12 cellular contexts compared by ENCODE assay signal in the genomic region with DNA sequence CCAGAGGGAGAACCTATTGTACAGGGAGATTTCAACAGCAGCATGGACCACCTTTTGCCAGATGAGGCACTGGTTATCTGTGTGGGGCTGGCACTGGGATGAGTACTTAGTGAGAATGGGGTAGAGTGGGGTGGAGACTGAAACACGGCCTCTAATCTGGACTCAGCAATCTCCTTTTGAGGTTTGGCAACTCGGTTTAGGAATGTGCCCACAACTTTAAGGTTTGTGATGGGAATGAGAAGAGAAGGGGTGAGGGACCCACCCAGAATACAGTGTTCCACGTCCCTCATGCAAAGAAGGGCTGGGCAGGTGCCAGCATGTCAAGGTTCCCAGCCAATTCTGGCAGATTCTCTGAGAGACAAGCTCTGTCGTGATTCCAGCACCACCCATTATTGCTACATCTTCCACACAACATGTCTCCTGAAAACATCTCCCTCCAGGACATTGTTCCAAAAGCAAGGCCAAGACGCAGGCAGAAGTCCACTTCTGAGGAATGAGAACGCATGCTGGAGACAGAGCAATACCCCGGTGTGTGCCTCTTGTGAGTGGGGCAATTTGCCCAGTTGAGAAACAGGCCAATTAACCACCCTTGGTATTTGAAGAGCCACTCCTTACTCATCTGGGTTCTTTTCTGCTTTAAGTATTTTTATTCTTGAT. TPM values are rescaled to one million over a fixed set of nuclear protein-coding genes. Genes with fewer than 3 reads are reported as not detected.
DNase-seq lines count a peak whose midpoint lies in the region; ATAC-seq and TF ChIP-seq lines count a peak whose summit lies in the region.
"Had no signal": no experiment of that assay in that cellular context is flagged by ENCODE, and none has a peak within 500 bp of the region (broad histone marks: within the 10 kb centered on the region; RNA-seq: fewer than 3 reads in every experiment).

No MANE protein-coding gene starts in this region.

- no peaks in the 10 kb centered on the region for H3K9me3 ChIP-seq in CD8-positive, alpha-beta T cell (ENCODE audit: low read length)

- peak overlapping the region; percentile 43 for H3K27ac ChIP-seq in epithelial cell of prostate
- H3K27ac ChIP-seq in CD8-positive, alpha-beta T cell (ENCODE audit: low read depth, low read length): no peak overlapping the region

- no peak overlapping the region for H3K4me3 ChIP-seq in AG04449 (ENCODE audit: low read depth, low read length)
- H3K4me3 ChIP-seq in CD8-positive, alpha-beta T cell (ENCODE audit: low read depth, low read length): no peak overlapping the region

- no peaks in the 10 kb centered on the region for H3K27me3 Mint-ChIP-seq in CD8-positive, alpha-beta T cell (ENCODE audit: low read depth)
- H3K27me3 Mint-ChIP-seq: activated CD4-positive, alpha-beta T cell treated with anti-CD3 and anti-CD28 coated beads, Interleukin-2, amount 10 ng/mL, durations not matched to agents 7 days and 5 days; dendritic cell treated with granulocyte-macrophage colony-stimulating factor and Interleukin-4, amounts not matched to agents 40 ng/mL and 50 ng/mL, for 4 days had no signal

- no peaks in the 10 kb centered on the region for H3K4me1 ChIP-seq in CD8-positive, alpha-beta T cell (ENCODE audit: insufficient read depth, low read length)

- TF ChIP-seq CTCF in AG04449 (IDR thresholded peaks at IDR 0.05; ENCODE audit: insufficient read depth, low read length, missing control alignments): no peak
- no peak for TF ChIP-seq CTCF in CD8-positive, alpha-beta T cell (IDR thresholded peaks at IDR 0.05)

- H3K4me3 Mint-ChIP-seq in CD8-positive, alpha-beta T cell: no peak overlapping the region
- H3K4me3 Mint-ChIP-seq: activated CD4-positive, alpha-beta T cell treated with anti-CD3 and anti-CD28 coated beads, Interleukin-2, amount 10 ng/mL, durations not matched to agents 7 days and 5 days; dendritic cell treated with granulocyte-macrophage colony-stimulating factor and Interleukin-4, amounts not matched to agents 40 ng/mL and 50 ng/mL, for 4 days had no signal

- H3K27me3 ChIP-seq in CD8-positive, alpha-beta T cell (ENCODE audit: insufficient read depth, low read length): no peaks in the 10 kb centered on the region

- H3K9me3 Mint-ChIP-seq in CD8-positive, alpha-beta T cell: peaks cover 8% of the 10 kb centered on the region

- CTCF ChIA-PET in AG04449 (lab: Yijun Ruan, JAX): no interaction called here
- CTCF ChIA-PET in CD8-positive, alpha-beta T cell (lab: Charles Lee): no interaction called here

- POLR2A ChIA-PET in AG04449 (lab: Yijun Ruan, JAX): no interaction called here
- POLR2A ChIA-PET in CD8-positive, alpha-beta T cell (lab: Charles Lee): no interaction called here

- DNase-seq in AG04449 (ENCODE audit: low read depth, low spot score): peak; percentile 12
- peak; percentile 39 for DNase-seq in M059J (ENCODE audit: low read depth)
- DNase-seq in epithelial cell of prostate (ENCODE audit: low read depth, low spot score): peak; percentile 39
- DNase-seq in mucosa of gallbladder (ENCODE audit: low spot score): peak; percentile 18
- no peak for DNase-seq in CD8-positive, alpha-beta T cell
- no peak for DNase-seq in RPMI8226
- DNase-seq: activated CD4-positive, alpha-beta T cell treated with anti-CD3 and anti-CD28 coated beads, Interleukin-2, amount 10 ng/mL, durations not matched to agents 7 days and 5 days; NCI-H510A; stimulated activated CD4-positive, alpha-beta T cell treated with anti-CD3 and anti-CD28 coated beads, Interleukin-12 subunit alpha, Interleukin-12 subunit beta, amount 100 ng/mL, for 4 hours had no signal

- ATAC-seq in GM21737 (IDR thresholded peaks at IDR 0.05; ENCODE audit: unreplicated experiment): no peak
- ATAC-seq in activated CD4-positive, CD25-positive, alpha-beta regulatory T cell treated with anti-CD3 and anti-CD28 coated beads, Interleukin-2, amount 50 U/mL, for 24 hours: no peak
- no peak for ATAC-seq in CD8-positive, alpha-beta T cell

- intact Hi-C loops in CD8-positive, alpha-beta T cell (cut with DNase I, micrococcal nuclease): no loop called here

- H3K4me1 Mint-ChIP-seq in CD8-positive, alpha-beta T cell (ENCODE audit: low read depth): peaks cover 3% of the 10 kb centered on the region

- H3K36me3 Mint-ChIP-seq in CD8-positive, alpha-beta T cell: no peaks in the 10 kb centered on the region

- H3K27ac Mint-ChIP-seq in CD8-positive, alpha-beta T cell: no peak overlapping the region
- H3K27ac Mint-ChIP-seq: activated CD4-positive, alpha-beta T cell treated with anti-CD3 and anti-CD28 coated beads, Interleukin-2, amount 10 ng/mL, durations not matched to agents 7 days and 5 days; dendritic cell treated with granulocyte-macrophage colony-stimulating factor and Interleukin-4, amounts not matched to agents 40 ng/mL and 50 ng/mL, for 4 days had no signal

- no peaks in the 10 kb centered on the region for H3K36me3 ChIP-seq in CD8-positive, alpha-beta T cell (ENCODE audit: insufficient read depth, low read length)

RNA-seq across cellular contexts. Expression of a gene that starts 37.5 kb away (rescaled TPM):
- total RNA-seq in M059J (2014; rRNA removed; shearing (Covaris generic)): 0.10 TPM in 1 of 2 replicates, not detected in the other
- total RNA-seq in mucosa of gallbladder: 0.49 TPM
- total RNA-seq in CD8-positive, alpha-beta T cell: 1 to 10 TPM; 7.5 to 8.7 TPM

Comparison
In these comparisons a context has a peak if more than half of its experiments do, and no peak if none do; other contexts are left out.
1. DNase-seq: peak in AG04449 (single experiment), M059J (single experiment), epithelial cell of prostate (single experiment) and mucosa of gallbladder (single experiment); none in CD8-positive, alpha-beta T cell (0 of 7) and RPMI8226 (single experiment).